ENCODE assay signal across 8 cellular contexts in the genomic region with DNA sequence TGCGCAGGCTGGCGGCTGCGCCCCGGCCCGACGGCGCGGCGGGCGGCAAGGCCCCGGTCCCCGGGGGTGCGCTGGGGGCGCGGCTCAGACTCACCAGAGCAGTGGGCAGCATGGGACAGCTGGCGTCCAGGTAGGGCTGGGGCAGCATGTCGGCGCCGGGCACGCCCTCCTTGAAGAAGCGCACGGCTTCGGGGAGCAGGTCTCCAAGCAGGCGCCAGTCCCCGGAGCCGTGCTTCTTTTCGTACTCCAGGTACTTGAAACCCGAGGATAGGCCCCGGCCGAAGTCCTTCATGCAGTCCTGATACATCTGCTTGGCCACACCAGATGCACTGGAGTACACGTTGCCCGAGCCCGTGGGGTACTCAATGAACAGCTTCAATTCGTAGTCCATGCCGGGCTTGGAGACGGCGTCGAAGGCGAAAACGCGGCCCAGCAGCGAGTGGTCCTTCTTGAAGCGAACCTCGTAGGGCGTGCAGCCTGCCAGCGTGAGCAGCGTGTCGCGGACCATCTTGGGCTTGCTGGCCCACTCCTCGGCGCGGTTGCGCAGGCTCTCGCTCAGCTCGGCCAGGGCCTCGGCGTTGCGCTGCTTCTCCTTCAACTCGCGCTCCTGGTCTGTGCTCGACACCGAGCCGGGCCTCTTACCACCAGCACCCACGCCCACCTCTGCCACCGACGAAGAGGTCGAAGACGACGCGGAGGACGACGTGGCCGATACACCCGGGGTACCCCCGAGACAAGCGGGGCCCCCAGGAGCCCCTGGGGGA. TPM values are rescaled to one million over a fixed set of nuclear protein-coding genes. Genes with fewer than 3 reads are reported as not detected.
DNase-seq lines count a peak whose midpoint lies in the region; ATAC-seq and TF ChIP-seq lines count a peak whose summit lies in the region.

No MANE protein-coding gene starts in this region.

- peaks cover 0 to 29% (median 0%) of the 10 kb centered on the region in 9 donors for H3K36me3 ChIP-seq in heart right ventricle

- TF ChIP-seq POLR2A in GM18951 (IDR thresholded peaks at IDR 0.05; ENCODE audit: extremely low read depth, insufficient read depth, insufficient read length) = peak; percentile 4

- no peaks in the 10 kb centered on the region for H3K9me3 ChIP-seq in heart right ventricle

- no peaks in the 10 kb centered on the region for H3K27me3 ChIP-seq in heart right ventricle

- ATAC-seq in activated T-cell treated with anti-CD3 and anti-CD28 coated beads, Interleukin-2, amount 50 U/mL, for 4 hours = no peak
- peak in 2 of 8 donors; percentile 1 to 4 for ATAC-seq in heart right ventricle
- no peak for ATAC-seq in esophagus mucosa
- no peak for ATAC-seq in HG03378 (IDR thresholded peaks at IDR 0.05; ENCODE audit: unreplicated experiment)

- peaks cover 7% of the 10 kb centered on the region for H3K36me3 Mint-ChIP-seq in activated T-cell treated with anti-CD3 and anti-CD28 coated beads, Interleukin-2, amount 50 U/mL, for 4 hours (ENCODE audit: insufficient read depth)

- H3K9me3 Mint-ChIP-seq in activated T-cell treated with anti-CD3 and anti-CD28 coated beads, Interleukin-2, amount 50 U/mL, for 4 hours = no peaks in the 10 kb centered on the region

- peak overlapping the region; percentile 72 to 98 (median 85) for H3K4me3 ChIP-seq in heart right ventricle
- H3K4me3 ChIP-seq in retinal pigment epithelial cell (ENCODE audit: low read length) = peak overlapping the region; percentile 81

- peak overlapping the region; percentile 80 for H3K4me3 Mint-ChIP-seq in activated T-cell treated with anti-CD3 and anti-CD28 coated beads, Interleukin-2, amount 50 U/mL, for 4 hours

- DNase-seq in activated T-cell treated with anti-CD3 and anti-CD28 coated beads, Interleukin-2, amount 50 U/mL, for 4 hours = no peak
- DNase-seq in heart right ventricle = peak in 1 of 2 donors; percentile 52
- DNase-seq in retinal pigment epithelial cell (ENCODE audit: low read depth) = no peak
- DNase-seq in NCI-H1436 (lab: John Stamatoyannopoulos, UW) = no peak

- 15 to 16% methylated on average over 76 of the region's 76 CpGs for WGBS in heart right ventricle, 2 donors

- TF ChIP-seq CTCF in 22Rv1 (IDR thresholded peaks at IDR 0.05) = no peak
- TF ChIP-seq CTCF in heart right ventricle (IDR thresholded peaks at IDR 0.05) = no peak
- no peak for TF ChIP-seq CTCF in retinal pigment epithelial cell (conservative IDR thresholded peaks at IDR 0.05; ENCODE audit: low read depth, low read length)

- in situ Hi-C loops in GM18951 (cut with MboI; ENCODE audit: low sequenced_read_pairs, unreplicated experiment) = no loop called here

- no peaks in the 10 kb centered on the region for H3K27me3 Mint-ChIP-seq in activated T-cell treated with anti-CD3 and anti-CD28 coated beads, Interleukin-2, amount 50 U/mL, for 4 hours (ENCODE audit: low read depth)

- H3K27ac ChIP-seq in 22Rv1 (peak overlapping the region; percentile 100), heart right ventricle (peak overlapping the region; percentile 99 to 100 (median 100))

- intact Hi-C loops in heart right ventricle (cut with DNase I) = loop anchor here (2.0 to 10.0 kb wide), 7 partner anchors 62 to 112 kb away; partner anchors contain the start of gene CIPC (in 1 of the 10)

- H3K4me1 Mint-ChIP-seq in activated T-cell treated with anti-CD3 and anti-CD28 coated beads, Interleukin-2, amount 50 U/mL, for 4 hours (ENCODE audit: low read depth) = peaks cover 60% of the 10 kb centered on the region

- peaks cover 19 to 75% (median 64%) of the 10 kb centered on the region in 9 donors for H3K4me1 ChIP-seq in heart right ventricle

RNA-seq across cellular contexts. Expression of gene IRF2BPL, which starts 2.2 kb away (rescaled TPM):
- 10 to 100 TPM; 29.5 to 37.1 (median 32.7) TPM for total RNA-seq in activated T-cell treated with anti-CD3 and anti-CD28 coated beads, Interleukin-2, amount 50 U/mL, for 4 hours
- 10 to 100 TPM; 25.1 to 66.6 (median 36.4) TPM for total RNA-seq in heart right ventricle
- polyA plus RNA-seq in heart right ventricle = 10 to 100 TPM in 1 of 2 donors, 1 to 10 TPM in 1; 6.6 to 15.4 TPM
- total RNA-seq in esophagus mucosa = 14.2 TPM
